In genomic region chr6:162887981-162888689, GRCh38 we compare ENCODE assay signal across 23 cellular contexts.
A peak's percentile ranks its signal among the peaks of the same experiment; 100 is the strongest.
DNase-seq lines count a peak whose midpoint lies in the region; ATAC-seq and TF ChIP-seq lines count a peak whose summit lies in the region.
"Had no signal": no experiment of that assay in that cellular context is flagged by ENCODE, and none has a peak within 500 bp of the region (broad histone marks: within the 10 kb centered on the region; RNA-seq: fewer than 3 reads in every experiment).

No MANE protein-coding gene starts in this region.

- DNase-seq in Right ventricle myocardium inferior (ENCODE audit: missing footprints): peak; percentile 70
- no peak for DNase-seq in right atrium auricular region (ENCODE audit: low spot score)
- DNase-seq in left ventricle myocardium superior: peak; percentile 58
- peak in 2 of 3 donors; percentile 64 to 68 for DNase-seq in mucosa of descending colon
- peak; percentile 82 for DNase-seq in testis
- DNase-seq in substantia nigra (lab: John Stamatoyannopoulos, UW): no peak
- DNase-seq in stimulated activated naive CD8-positive, alpha-beta T cell treated with anti-CD3 and anti-CD28 coated beads, Interleukin-15, Interleukin-2, amounts not matched to agents 100 U/mL and 50 U/mL, for 24 hours: no peak
- no peak for DNase-seq in ovary
- DNase-seq: ACHN; Caco-2; CD4-positive, alpha-beta memory T cell; DMS 273 treated with DMSO at 0.1 percent for 48 hours; KG1; NCI-H1092 treated with DMSO at 0.1 percent for 48 hours; NCI-H1436 treated with DMSO at 0.1 percent for 48 hours; NCI-H1930; NCI-H226; NCI-H510A treated with DMSO at 0.1 percent for 48 hours; NCI-H748 treated with DMSO at 0.1 percent for 48 hours had no signal

- TF ChIP-seq CTCF in right atrium auricular region (IDR thresholded peaks at IDR 0.05): no peak
- TF ChIP-seq CTCF in mucosa of descending colon (IDR thresholded peaks at IDR 0.05): no peak
- TF ChIP-seq CTCF in testis (IDR thresholded peaks at IDR 0.05): no peak
- TF ChIP-seq CTCF in ovary (IDR thresholded peaks at IDR 0.05): no peak

- H3K4me1 ChIP-seq in right atrium auricular region (no peaks in the 10 kb centered on the region), mucosa of descending colon (ENCODE audit: low read depth) (peaks cover 5% of the 10 kb centered on the region), testis (no peaks in the 10 kb centered on the region), ovary (ENCODE audit: insufficient read depth) (no peaks in the 10 kb centered on the region)
- H3K4me1 ChIP-seq: BLaER1 treated with 17β-estradiol and CSF1 and Interleukin-3, amounts not matched to agents 10 nM and 100 nM; Caco-2; HAP-1 had no signal

- TF ChIP-seq POLR2A in testis (IDR thresholded peaks at IDR 0.05): no peak
- TF ChIP-seq POLR2A in ovary (IDR thresholded peaks at IDR 0.05): no peak

- H3K9me3 ChIP-seq in right atrium auricular region (no peaks in the 10 kb centered on the region), mucosa of descending colon (no peaks in the 10 kb centered on the region), testis (no peaks in the 10 kb centered on the region), ovary (no peaks in the 10 kb centered on the region)
- H3K9me3 ChIP-seq: Caco-2, HAP-1 had no signal

- WGBS in testis, 2 donors: 78% methylated on average over 10 to 15 of the region's 15 CpGs
- WGBS in ovary, 3 donors: 82 to 92% (median 91%) methylated on average over 14 to 15 of the region's 15 CpGs

- no peak for TF ChIP-seq EP300 in ovary (IDR thresholded peaks at IDR 0.05)

- H3K27ac ChIP-seq in right atrium auricular region (no peak overlapping the region), testis (peak overlapping the region; percentile 6 to 23), substantia nigra (ENCODE audit: low read depth, low read length, poor library complexity, severe bottlenecking) (no peak overlapping the region), ovary (no peak overlapping the region)
- H3K27ac ChIP-seq: 22Rv1; BLaER1 treated with 17β-estradiol and CSF1 and Interleukin-3, amounts not matched to agents 10 nM and 100 nM; RWPE1 had no signal

- ATAC-seq in Right ventricle myocardium inferior (peak; percentile 91), left ventricle myocardium superior (peak; percentile 98), mucosa of descending colon (peak; percentile 94)
- ATAC-seq in stimulated activated naive CD8-positive, alpha-beta T cell treated with anti-CD3 and anti-CD28 coated beads, Interleukin-15, Interleukin-2, amounts not matched to agents 100 U/mL and 50 U/mL, for 24 hours: no peak

- no peaks in the 10 kb centered on the region for H3K36me3 ChIP-seq in right atrium auricular region
- no peaks in the 10 kb centered on the region for H3K36me3 ChIP-seq in mucosa of descending colon (ENCODE audit: low read depth)
- no peaks in the 10 kb centered on the region for H3K36me3 ChIP-seq in testis (ENCODE audit: low read depth, missing control alignments)
- H3K36me3 ChIP-seq in ovary: no peaks in the 10 kb centered on the region
- H3K36me3 ChIP-seq: BLaER1 treated with 17β-estradiol and CSF1 and Interleukin-3, amounts not matched to agents 10 nM and 100 nM; HAP-1 had no signal

- intact Hi-C loops in Right ventricle myocardium inferior (cut with DNase I) (no loop called here), left ventricle myocardium superior (cut with micrococcal nuclease) (no loop called here), mucosa of descending colon (cut with DNase I, micrococcal nuclease) (no loop called here), testis (cut with DNase I; ENCODE audit: low total_unique reads) (no loop called here), ovary (cut with DNase I) (no loop called here)

- no peaks in the 10 kb centered on the region for H3K27me3 ChIP-seq in right atrium auricular region
- H3K27me3 ChIP-seq in testis: no peaks in the 10 kb centered on the region
- H3K27me3 ChIP-seq in ovary: no peaks in the 10 kb centered on the region
- H3K27me3 ChIP-seq: BLaER1 treated with 17β-estradiol and CSF1 and Interleukin-3, amounts not matched to agents 10 nM and 100 nM had no signal

- H3K4me3 ChIP-seq in right atrium auricular region (no peak overlapping the region), mucosa of descending colon (no peak overlapping the region), testis (no peak overlapping the region), ovary (no peak overlapping the region)
- H3K4me3 ChIP-seq: BLaER1 treated with 17β-estradiol and CSF1 and Interleukin-3, amounts not matched to agents 10 nM and 100 nM; HAP-1 had no signal

Comparison
In these comparisons a context has a peak if more than half of its experiments do, and no peak if none do; other contexts are left out.
1. DNase-seq: peak in Right ventricle myocardium inferior (single experiment), left ventricle myocardium superior (single experiment), mucosa of descending colon (2 of 3) and testis (single experiment); none in right atrium auricular region (single experiment), substantia nigra (0 of 49), stimulated activated naive CD8-positive, alpha-beta T cell treated with anti-CD3 and anti-CD28 coated beads, Interleukin-15, Interleukin-2, amounts not matched to agents 100 U/mL and 50 U/mL, for 24 hours (single experiment) and ovary (0 of 5).
2. H3K27ac ChIP-seq: peak in testis (2 of 2); none in right atrium auricular region (0 of 2), substantia nigra (single experiment) and ovary (0 of 2).